20 cellular contexts compared by ENCODE assay signal in the genomic region with DNA sequence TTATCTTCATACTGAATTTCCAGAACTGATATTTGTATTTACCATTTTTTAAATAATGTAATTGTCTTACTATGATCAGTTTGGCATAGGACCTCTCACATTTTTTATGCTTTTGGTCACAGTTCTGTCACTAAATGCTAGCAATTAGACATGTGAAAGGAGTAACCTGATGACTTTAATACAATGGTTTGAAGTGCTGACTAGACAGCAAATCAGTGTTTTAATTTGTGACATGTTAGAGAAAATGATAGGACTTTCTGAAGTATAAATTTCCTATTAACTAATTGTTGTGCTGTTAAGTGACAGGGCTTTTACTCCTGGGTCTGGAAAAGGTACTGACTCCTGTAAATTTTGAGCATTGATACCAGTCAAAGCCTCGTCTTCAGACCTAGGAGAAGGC.
DNase-seq lines count a peak whose midpoint lies in the region; ATAC-seq, FAIRE-seq and TF ChIP-seq lines count a peak whose summit lies in the region.
"Had no signal": no experiment of that assay in that cellular context is flagged by ENCODE, and none has a peak within 500 bp of the region (broad histone marks: within the 10 kb centered on the region; RNA-seq: fewer than 3 reads in every experiment).

No MANE protein-coding gene starts in this region.

- H3K9ac ChIP-seq in HepG2 (ENCODE audit: insufficient read depth, low read depth, low read length) = no peak overlapping the region
- H3K9ac ChIP-seq: GM23248 had no signal

- no peak for TF ChIP-seq EP300 in HepG2 (IDR thresholded peaks at IDR 0.05; ENCODE audit: low read depth in 2 of 2, low read length in 2 of 2)
- TF ChIP-seq EP300 in HepG2 (CRISPR knock-in tag; IDR thresholded peaks at IDR 0.05; ENCODE audit: borderline replicate concordance) = no peak

- no peak for TF ChIP-seq POLR2A in HepG2 (IDR thresholded peaks at IDR 0.05; ENCODE audit: insufficient read depth in 1 of 2, low read depth in 2 of 2, low read length in 2 of 2)
- TF ChIP-seq POLR2A in right lobe of liver (IDR thresholded peaks at IDR 0.05) = no peak
- no peak for TF ChIP-seq POLR2A in thyroid gland (IDR thresholded peaks at IDR 0.05)

- no peak for TF ChIP-seq RAD21 in HepG2 (CRISPR knock-in tag; IDR thresholded peaks at IDR 0.05)

- intact Hi-C loops in HepG2 (cut with micrococcal nuclease; ENCODE audit: unreplicated experiment) = no loop called here
- intact Hi-C loops in right lobe of liver (cut with DNase I) = no loop called here
- intact Hi-C loops in thyroid gland (cut with DNase I) = no loop called here

- WGBS in HepG2 (ENCODE audit: low lambda C conversion rate) = 18% methylated on average over 1 of the region's 1 CpG
- WGBS in right lobe of liver (ENCODE audit: insufficient coverage, low coverage, low lambda C conversion rate, missing lambda C conversion rate) = 71% methylated on average over 1 of the region's 1 CpG
- 91 to 97% methylated on average over 1 of the region's 1 CpG for WGBS in thyroid gland, 2 donors

- in situ Hi-C loops in HepG2 (cut with HindIII; ENCODE audit: extremely low pct_ligation_motif_present, low pct_unique_long_range_greater_than_20kb) = no loop called here

- H3K9me3 ChIP-seq in HepG2 (ENCODE audit: low read length) (no peaks in the 10 kb centered on the region), right lobe of liver (no peaks in the 10 kb centered on the region), thyroid gland (no peaks in the 10 kb centered on the region)

- H3K4me3 ChIP-seq in HepG2 (replicated peaks in 1 of 3; ENCODE audit: insufficient read depth in 1 of 3, low read depth in 2 of 3, low read length in 3 of 3) = no peak overlapping the region
- no peak overlapping the region for H3K4me3 ChIP-seq in right lobe of liver
- H3K4me3 ChIP-seq in thyroid gland (replicated peaks in 1 of 3) = no peak overlapping the region
- H3K4me3 ChIP-seq: GM23248 had no signal

- H3K4me2 ChIP-seq in HepG2 (ENCODE audit: low read depth, low read length) = no peak overlapping the region

- BruUV-seq in HepG2 (replicated peaks; lab: Mats Ljungman, UMichigan) = no TSS peak

- H4K20me1 ChIP-seq in HepG2 (ENCODE audit: insufficient read depth, low read length) = no peaks in the 10 kb centered on the region

- no peak for ATAC-seq in HepG2
- no peak for ATAC-seq in right lobe of liver
- no peak for ATAC-seq in GM19467 (IDR thresholded peaks at IDR 0.05; ENCODE audit: unreplicated experiment)

- CTCF ChIA-PET in HepG2 (lab: Yijun Ruan, JAX; ENCODE audit: low intra/inter-chr PET ratio, low total read pairs) = no interaction called here

- H3K79me2 ChIP-seq in HepG2 (ENCODE audit: insufficient read depth, low read length) = no peaks in the 10 kb centered on the region

- H3K4me1 ChIP-seq in HepG2 (ENCODE audit: insufficient read depth, low read length) (no peaks in the 10 kb centered on the region), right lobe of liver (peaks cover 0 to 18% (median 0%) of the 10 kb centered on the region in 4 donors), thyroid gland (peaks cover 37 to 39% of the 10 kb centered on the region in 2 donors)

- TF ChIP-seq CTCF in HepG2 (CRISPR knock-in tag; IDR thresholded peaks at IDR 0.05) = no peak
- TF ChIP-seq CTCF in right lobe of liver (IDR thresholded peaks at IDR 0.05) = no peak
- TF ChIP-seq CTCF in thyroid gland (IDR thresholded peaks at IDR 0.05) = no peak

- DNase-seq in HepG2 (ENCODE audit: low spot score) (no peak), right lobe of liver (no peak), NCI-H69 (lab: John Stamatoyannopoulos, UW) (peak; percentile 23), thyroid gland (no peak), NCI-H510A treated with DMSO at 0.1 percent for 48 hours (lab: John Stamatoyannopoulos, UW) (no peak)
- DNase-seq: 8988T; C1 segment of cervical spinal cord; CD4-positive, alpha-beta memory T cell; COR-L47; DMS 273 treated with DMSO at 0.1 percent for 48 hours; DMS79; EL; GDM1; GM23248; H7; HCEC 1CT had no signal

- H2AFZ ChIP-seq in HepG2 (ENCODE audit: low read length) = no peak overlapping the region
- H2AFZ ChIP-seq: GM23248 had no signal

- FAIRE-seq in HepG2 (lab: Jason Lieb, UNC) = no peak
- FAIRE-seq: GM12891, GM18507, H1 had no signal

- H3K27me3 ChIP-seq in HepG2 (ENCODE audit: control insufficient read depth in 1 of 2, insufficient read depth in 2 of 2, low read length in 2 of 2) (peaks cover 0 to 4% of the 10 kb centered on the region in 2 experiments; a peak in 1 of 5 replicates), right lobe of liver (no peaks in the 10 kb centered on the region), thyroid gland (no peaks in the 10 kb centered on the region)

- POLR2A ChIA-PET in HepG2 (lab: Yijun Ruan, JAX) = no interaction called here

- H3K36me3 ChIP-seq in HepG2 (replicated peaks in 1 of 2; ENCODE audit: control insufficient read depth in 1 of 2, insufficient read depth in 2 of 2, low read length in 2 of 2) (no peaks in the 10 kb centered on the region), right lobe of liver (no peaks in the 10 kb centered on the region), thyroid gland (no peaks in the 10 kb centered on the region)

- no peak overlapping the region for H3K27ac ChIP-seq in HepG2 (ENCODE audit: extremely low read length, insufficient read depth, low read length)
- H3K27ac ChIP-seq in right lobe of liver = no peak overlapping the region
- H3K27ac ChIP-seq in thyroid gland = peak overlapping the region; percentile 87 to 90 (median 89)
- H3K27ac ChIP-seq: GM23248 had no signal

TF ChIP-seq in HepG2, 621 proteins besides CTCF, POLR2A, EP300 and RAD21:
- TF ChIP-seq ZNF468 (CRISPR knock-in tag; IDR thresholded peaks at IDR 0.05) (no peak), MTERF4 (CRISPR knock-in tag; IDR thresholded peaks at IDR 0.05) (no peak), ZNF251 (CRISPR knock-in tag; IDR thresholded peaks at IDR 0.05) (no peak), ZNF790 (CRISPR knock-in tag; IDR thresholded peaks at IDR 0.05; ENCODE audit: borderline replicate concordance) (no peak), MAFF (IDR thresholded peaks at IDR 0.05; ENCODE audit: low read depth, low read length) (peak; percentile 56; the same call in 1 of the 2 replicates), ZNF850 (CRISPR knock-in tag; conservative IDR thresholded peaks at IDR 0.05) (no peak), GRHL1 (CRISPR knock-in tag; conservative IDR thresholded peaks at IDR 0.05) (no peak), SMARCC2 (IDR thresholded peaks at IDR 0.05) (no peak), ETV5 (CRISPR knock-in tag; IDR thresholded peaks at IDR 0.05; ENCODE audit: borderline replicate concordance) (no peak), ARNT2 (CRISPR knock-in tag; IDR thresholded peaks at IDR 0.05; ENCODE audit: low read depth) (no peak), MAFK (conservative IDR thresholded peaks at IDR 0.05 in 1 of 2, IDR thresholded peaks at IDR 0.05 in 1 of 2; ENCODE audit: low read length in 2 of 2) (peak; percentile 43 to 64; a peak in 3 of 4 replicates), ADNP (CRISPR knock-in tag; IDR thresholded peaks at IDR 0.05) (no peak)

Comparison
In these comparisons a context has a peak if more than half of its experiments do, and no peak if none do; other contexts are left out.
1. H3K27ac ChIP-seq: peak in thyroid gland (3 of 3); none in HepG2 (single experiment) and right lobe of liver (0 of 3).